ENCODE assay signal across 28 cellular contexts in the genomic region with DNA sequence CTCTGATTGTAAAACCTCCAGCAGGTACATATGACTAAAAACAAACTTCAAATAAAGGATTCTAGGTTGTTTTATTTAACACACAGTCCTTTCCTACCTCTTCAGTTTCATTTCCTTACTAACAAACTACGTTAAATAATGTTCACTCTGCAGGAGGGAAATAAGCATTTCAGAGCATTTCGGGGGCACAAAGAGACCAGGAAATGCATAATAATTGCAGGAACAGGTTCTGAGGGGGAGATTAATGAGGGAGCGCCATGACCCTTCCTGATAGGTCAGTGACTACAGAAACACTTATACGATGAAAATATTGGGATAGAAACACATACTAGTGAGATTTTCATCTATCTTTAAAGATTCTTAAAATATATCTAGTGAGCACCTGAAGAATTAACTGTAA.
"Had no signal": no experiment of that assay in that cellular context is flagged by ENCODE, and none has a peak within 500 bp of the region (broad histone marks: within the 10 kb centered on the region; RNA-seq: fewer than 3 reads in every experiment).

No MANE protein-coding gene starts in this region.

- H3K36me3 ChIP-seq: left ventricle myocardium inferior, ovary, right lobe of liver, transverse colon had no signal

- H3K4me1 ChIP-seq: left ventricle myocardium inferior, right lobe of liver, testis, transverse colon had no signal

- H3K9me3 ChIP-seq: left ventricle myocardium inferior, mucosa of descending colon, ovary, right lobe of liver, testis, transverse colon had no signal

- H3K4me1 Mint-ChIP-seq: activated CD4-positive, alpha-beta memory T cell treated with anti-CD3 and anti-CD28 coated beads, Interleukin-2, amount 10 ng/mL, durations not matched to agents 7 days and 5 days; activated CD4-positive, alpha-beta T cell treated with anti-CD3 and anti-CD28 coated beads, Interleukin-2, amount 10 ng/mL, durations not matched to agents 7 days and 5 days had no signal

- DNase-seq: activated CD4-positive, alpha-beta memory T cell treated with anti-CD3 and anti-CD28 coated beads, Interleukin-2, amount 10 ng/mL, durations not matched to agents 7 days and 5 days; activated CD4-positive, alpha-beta T cell treated with anti-CD3 and anti-CD28 coated beads for 1 hour; activated CD4-positive, alpha-beta T cell treated with anti-CD3 and anti-CD28 coated beads, Interleukin-2, amount 10 ng/mL, durations not matched to agents 7 days and 5 days; activated CD8-positive, alpha-beta memory T cell treated with anti-CD3 and anti-CD28 coated beads, Interleukin-2, amount 50 U/mL, for 48 hours; activated gamma-delta T cell; activated naive CD4-positive, alpha-beta T cell treated with anti-CD3 and anti-CD28 coated beads, Interleukin-2, amount 50 U/mL, for 16 hours; activated T-cell treated with anti-CD3 and anti-CD28 coated beads, Interleukin-2, amount 50 U/mL, for 24 hours; amniotic stem cell; caudate nucleus; cortex of kidney; effector memory CD8-positive, alpha-beta T cell; foreskin fibroblast; head of caudate nucleus; hippocampal formation; kidney glomerular epithelial cell; left ventricle myocardium inferior; mesendoderm; mucosa of descending colon; ovary; right lobe of liver; stimulated activated CD4-positive, alpha-beta T cell treated with anti-CD3 and anti-CD28 coated beads, Interleukin-4, amount 100 ng/mL, for 1 hour; stimulated activated naive CD8-positive, alpha-beta T cell treated with anti-CD3 and anti-CD28 coated beads, Interleukin-15, Interleukin-2, amounts not matched to agents 100 U/mL and 50 U/mL, for 24 hours; testis; transverse colon had no signal

- H3K4me3 ChIP-seq: left ventricle myocardium inferior, lung, mucosa of descending colon, ovary, right lobe of liver, testis, transverse colon had no signal

- H3K27me3 ChIP-seq: ovary, right lobe of liver, testis, transverse colon had no signal

- ATAC-seq: effector memory CD8-positive, alpha-beta T cell; esophagus mucosa; mucosa of descending colon; natural killer cell treated with Interleukin-12 subunit alpha and Interleukin-12 subunit beta and Interleukin-15 and Interleukin-18, amount 100 ng/mL, for 72 hours; right lobe of liver; stimulated activated naive CD8-positive, alpha-beta T cell treated with anti-CD3 and anti-CD28 coated beads, Interleukin-15, Interleukin-2, amounts not matched to agents 100 U/mL and 50 U/mL, for 24 hours had no signal

- H3K27ac ChIP-seq: left ventricle myocardium inferior, ovary, right lobe of liver, testis, transverse colon had no signal

- H3K27ac Mint-ChIP-seq: activated CD4-positive, alpha-beta memory T cell treated with anti-CD3 and anti-CD28 coated beads, Interleukin-2, amount 10 ng/mL, durations not matched to agents 7 days and 5 days; activated CD4-positive, alpha-beta T cell treated with anti-CD3 and anti-CD28 coated beads, Interleukin-2, amount 10 ng/mL, durations not matched to agents 7 days and 5 days; activated T-cell treated with anti-CD3 and anti-CD28 coated beads, Interleukin-2, amount 50 U/mL, for 24 hours; effector memory CD8-positive, alpha-beta T cell; natural killer cell treated with Interleukin-12 subunit alpha and Interleukin-12 subunit beta and Interleukin-15 and Interleukin-18, amount 100 ng/mL, for 72 hours; progenitor cell of endocrine pancreas had no signal

- H3K36me3 Mint-ChIP-seq: natural killer cell treated with Interleukin-12 subunit alpha and Interleukin-12 subunit beta and Interleukin-15 and Interleukin-18, amount 100 ng/mL, for 72 hours had no signal

- H3K27me3 Mint-ChIP-seq: activated CD4-positive, alpha-beta memory T cell treated with anti-CD3 and anti-CD28 coated beads, Interleukin-2, amount 10 ng/mL, durations not matched to agents 7 days and 5 days; activated CD4-positive, alpha-beta T cell treated with anti-CD3 and anti-CD28 coated beads, Interleukin-2, amount 10 ng/mL, durations not matched to agents 7 days and 5 days; activated T-cell treated with anti-CD3 and anti-CD28 coated beads, Interleukin-2, amount 50 U/mL, for 24 hours; effector memory CD8-positive, alpha-beta T cell; natural killer cell treated with Interleukin-12 subunit alpha and Interleukin-12 subunit beta and Interleukin-15 and Interleukin-18, amount 100 ng/mL, for 72 hours; progenitor cell of endocrine pancreas had no signal

- H3K4me3 Mint-ChIP-seq: activated CD4-positive, alpha-beta memory T cell treated with anti-CD3 and anti-CD28 coated beads, Interleukin-2, amount 10 ng/mL, durations not matched to agents 7 days and 5 days; activated CD4-positive, alpha-beta T cell treated with anti-CD3 and anti-CD28 coated beads, Interleukin-2, amount 10 ng/mL, durations not matched to agents 7 days and 5 days; activated T-cell treated with anti-CD3 and anti-CD28 coated beads, Interleukin-2, amount 50 U/mL, for 24 hours; effector memory CD8-positive, alpha-beta T cell; natural killer cell treated with Interleukin-12 subunit alpha and Interleukin-12 subunit beta and Interleukin-15 and Interleukin-18, amount 100 ng/mL, for 72 hours had no signal
